Comparison of ENCODE assay signal across 1 cellular context in the genomic region with DNA sequence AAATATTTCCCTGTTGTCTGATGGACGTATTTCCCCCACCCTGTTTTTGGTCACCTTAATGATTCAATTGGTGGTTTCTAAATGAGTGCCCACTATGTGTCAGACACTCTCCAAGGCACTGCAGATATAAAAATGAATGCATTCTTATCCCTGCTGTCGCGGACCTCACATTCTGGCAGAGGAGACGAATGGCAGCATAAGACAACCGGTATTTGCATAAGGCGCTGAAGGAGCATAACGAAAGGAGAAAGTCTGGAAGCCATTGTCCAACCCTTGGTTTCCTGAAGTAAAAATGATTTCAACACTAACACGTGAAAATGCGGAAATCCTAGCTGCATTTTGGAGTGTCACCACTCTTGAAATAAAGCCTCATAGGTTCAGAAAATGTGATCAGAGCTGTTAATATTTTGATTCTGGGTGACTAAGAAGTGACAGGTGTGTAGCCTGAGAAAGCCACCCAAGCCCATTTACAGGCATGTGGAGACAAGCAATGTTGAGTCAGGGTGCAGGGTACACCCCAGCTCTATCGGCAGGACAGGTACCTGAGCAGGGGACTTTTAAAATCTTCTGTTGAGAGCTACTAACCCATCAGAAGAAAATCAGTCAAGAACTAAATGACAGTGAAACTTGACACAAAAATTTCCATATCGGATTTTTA.
TF ChIP-seq lines count a peak whose summit lies in the region.

No MANE protein-coding gene starts in this region.

TF ChIP-seq in GM23338, 12 proteins besides CTCF, POLR2A, EP300 and RAD21 (continued from another document):
- TF ChIP-seq, protein P1, sequence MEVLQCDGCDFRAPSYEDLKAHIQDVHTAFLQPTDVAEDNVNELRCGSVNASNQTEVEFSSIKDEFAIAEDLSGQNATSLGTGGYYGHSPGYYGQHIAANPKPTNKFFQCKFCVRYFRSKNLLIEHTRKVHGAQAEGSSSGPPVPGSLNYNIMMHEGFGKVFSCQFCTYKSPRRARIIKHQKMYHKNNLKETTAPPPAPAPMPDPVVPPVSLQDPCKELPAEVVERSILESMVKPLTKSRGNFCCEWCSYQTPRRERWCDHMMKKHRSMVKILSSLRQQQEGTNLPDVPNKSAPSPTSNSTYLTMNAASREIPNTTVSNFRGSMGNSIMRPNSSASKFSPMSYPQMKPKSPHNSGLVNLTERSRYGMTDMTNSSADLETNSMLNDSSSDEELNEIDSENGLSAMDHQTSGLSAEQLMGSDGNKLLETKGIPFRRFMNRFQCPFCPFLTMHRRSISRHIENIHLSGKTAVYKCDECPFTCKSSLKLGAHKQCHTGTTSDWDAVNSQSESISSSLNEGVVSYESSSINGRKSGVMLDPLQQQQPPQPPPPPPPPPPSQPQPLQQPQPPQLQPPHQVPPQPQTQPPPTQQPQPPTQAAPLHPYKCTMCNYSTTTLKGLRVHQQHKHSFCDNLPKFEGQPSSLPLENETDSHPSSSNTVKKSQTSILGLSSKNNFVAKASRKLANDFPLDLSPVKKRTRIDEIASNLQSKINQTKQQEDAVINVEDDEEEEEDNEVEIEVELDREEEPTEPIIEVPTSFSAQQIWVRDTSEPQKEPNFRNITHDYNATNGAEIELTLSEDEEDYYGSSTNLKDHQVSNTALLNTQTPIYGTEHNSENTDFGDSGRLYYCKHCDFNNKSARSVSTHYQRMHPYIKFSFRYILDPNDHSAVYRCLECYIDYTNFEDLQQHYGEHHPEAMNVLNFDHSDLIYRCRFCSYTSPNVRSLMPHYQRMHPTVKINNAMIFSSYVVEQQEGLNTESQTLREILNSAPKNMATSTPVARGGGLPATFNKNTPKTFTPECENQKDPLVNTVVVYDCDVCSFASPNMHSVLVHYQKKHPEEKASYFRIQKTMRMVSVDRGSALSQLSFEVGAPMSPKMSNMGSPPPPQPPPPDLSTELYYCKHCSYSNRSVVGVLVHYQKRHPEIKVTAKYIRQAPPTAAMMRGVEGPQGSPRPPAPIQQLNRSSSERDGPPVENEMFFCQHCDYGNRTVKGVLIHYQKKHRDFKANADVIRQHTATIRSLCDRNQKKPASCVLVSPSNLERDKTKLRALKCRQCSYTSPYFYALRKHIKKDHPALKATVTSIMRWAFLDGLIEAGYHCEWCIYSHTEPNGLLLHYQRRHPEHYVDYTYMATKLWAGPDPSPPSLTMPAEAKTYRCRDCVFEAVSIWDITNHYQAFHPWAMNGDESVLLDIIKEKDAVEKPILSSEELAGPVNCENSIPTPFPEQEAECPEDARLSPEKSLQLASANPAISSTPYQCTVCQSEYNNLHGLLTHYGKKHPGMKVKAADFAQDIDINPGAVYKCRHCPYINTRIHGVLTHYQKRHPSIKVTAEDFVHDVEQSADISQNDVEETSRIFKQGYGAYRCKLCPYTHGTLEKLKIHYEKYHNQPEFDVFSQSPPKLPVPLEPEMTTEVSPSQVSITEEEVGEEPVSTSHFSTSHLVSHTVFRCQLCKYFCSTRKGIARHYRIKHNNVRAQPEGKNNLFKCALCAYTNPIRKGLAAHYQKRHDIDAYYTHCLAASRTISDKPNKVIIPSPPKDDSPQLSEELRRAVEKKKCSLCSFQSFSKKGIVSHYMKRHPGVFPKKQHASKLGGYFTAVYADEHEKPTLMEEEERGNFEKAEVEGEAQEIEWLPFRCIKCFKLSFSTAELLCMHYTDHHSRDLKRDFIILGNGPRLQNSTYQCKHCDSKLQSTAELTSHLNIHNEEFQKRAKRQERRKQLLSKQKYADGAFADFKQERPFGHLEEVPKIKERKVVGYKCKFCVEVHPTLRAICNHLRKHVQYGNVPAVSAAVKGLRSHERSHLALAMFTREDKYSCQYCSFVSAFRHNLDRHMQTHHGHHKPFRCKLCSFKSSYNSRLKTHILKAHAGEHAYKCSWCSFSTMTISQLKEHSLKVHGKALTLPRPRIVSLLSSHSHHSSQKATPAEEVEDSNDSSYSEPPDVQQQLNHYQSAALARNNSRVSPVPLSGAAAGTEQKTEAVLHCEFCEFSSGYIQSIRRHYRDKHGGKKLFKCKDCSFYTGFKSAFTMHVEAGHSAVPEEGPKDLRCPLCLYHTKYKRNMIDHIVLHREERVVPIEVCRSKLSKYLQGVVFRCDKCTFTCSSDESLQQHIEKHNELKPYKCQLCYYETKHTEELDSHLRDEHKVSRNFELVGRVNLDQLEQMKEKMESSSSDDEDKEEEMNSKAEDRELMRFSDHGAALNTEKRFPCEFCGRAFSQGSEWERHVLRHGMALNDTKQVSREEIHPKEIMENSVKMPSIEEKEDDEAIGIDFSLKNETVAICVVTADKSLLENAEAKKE (CRISPR knock-in tag; IDR thresholded peaks at IDR 0.05) = no peak
- TF ChIP-seq, protein P2, sequence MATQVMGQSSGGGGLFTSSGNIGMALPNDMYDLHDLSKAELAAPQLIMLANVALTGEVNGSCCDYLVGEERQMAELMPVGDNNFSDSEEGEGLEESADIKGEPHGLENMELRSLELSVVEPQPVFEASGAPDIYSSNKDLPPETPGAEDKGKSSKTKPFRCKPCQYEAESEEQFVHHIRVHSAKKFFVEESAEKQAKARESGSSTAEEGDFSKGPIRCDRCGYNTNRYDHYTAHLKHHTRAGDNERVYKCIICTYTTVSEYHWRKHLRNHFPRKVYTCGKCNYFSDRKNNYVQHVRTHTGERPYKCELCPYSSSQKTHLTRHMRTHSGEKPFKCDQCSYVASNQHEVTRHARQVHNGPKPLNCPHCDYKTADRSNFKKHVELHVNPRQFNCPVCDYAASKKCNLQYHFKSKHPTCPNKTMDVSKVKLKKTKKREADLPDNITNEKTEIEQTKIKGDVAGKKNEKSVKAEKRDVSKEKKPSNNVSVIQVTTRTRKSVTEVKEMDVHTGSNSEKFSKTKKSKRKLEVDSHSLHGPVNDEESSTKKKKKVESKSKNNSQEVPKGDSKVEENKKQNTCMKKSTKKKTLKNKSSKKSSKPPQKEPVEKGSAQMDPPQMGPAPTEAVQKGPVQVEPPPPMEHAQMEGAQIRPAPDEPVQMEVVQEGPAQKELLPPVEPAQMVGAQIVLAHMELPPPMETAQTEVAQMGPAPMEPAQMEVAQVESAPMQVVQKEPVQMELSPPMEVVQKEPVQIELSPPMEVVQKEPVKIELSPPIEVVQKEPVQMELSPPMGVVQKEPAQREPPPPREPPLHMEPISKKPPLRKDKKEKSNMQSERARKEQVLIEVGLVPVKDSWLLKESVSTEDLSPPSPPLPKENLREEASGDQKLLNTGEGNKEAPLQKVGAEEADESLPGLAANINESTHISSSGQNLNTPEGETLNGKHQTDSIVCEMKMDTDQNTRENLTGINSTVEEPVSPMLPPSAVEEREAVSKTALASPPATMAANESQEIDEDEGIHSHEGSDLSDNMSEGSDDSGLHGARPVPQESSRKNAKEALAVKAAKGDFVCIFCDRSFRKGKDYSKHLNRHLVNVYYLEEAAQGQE (IDR thresholded peaks at IDR 0.05; ENCODE audit: unreplicated experiment) = no peak
- no peak for TF ChIP-seq STAT1 (IDR thresholded peaks at IDR 0.05; ENCODE audit: unreplicated experiment)
TF ChIP-seq in GM23338: peak in this region for 0.
